Comparison of ENCODE assay signal across 9 cellular contexts in genomic region chr10:21499910-21500577, GRCh38. TPM values are rescaled to one million over a fixed set of nuclear protein-coding genes. Genes with fewer than 3 reads are reported as not detected.
DNase-seq lines count a peak whose midpoint lies in the region; ATAC-seq, FAIRE-seq and TF ChIP-seq lines count a peak whose summit lies in the region.
"Had no signal": no experiment of that assay in that cellular context is flagged by ENCODE, and none has a peak within 500 bp of the region (broad histone marks: within the 10 kb centered on the region; RNA-seq: fewer than 3 reads in every experiment).

No MANE protein-coding gene starts in this region.

- no peak for FAIRE-seq in RCC 7860 (lab: Jason Lieb, UNC)

- intact Hi-C loops in left ventricle myocardium superior (cut with micrococcal nuclease) = loop anchor here (5.0 to 10.0 kb wide), 3 partner anchors 225 to 465 kb away; no protein-coding TSS in a partner anchor

- H3K4me3 ChIP-seq in GM12865 (ENCODE audit: low read depth, low read length) = peak overlapping the region; percentile 31

- no peak for ATAC-seq in left ventricle myocardium superior

- H3K27ac Mint-ChIP-seq in progenitor cell of endocrine pancreas (peak overlapping the region; percentile 10), immature natural killer cell (no peak overlapping the region)

- no peak for DNase-seq in GM12865 (ENCODE audit: low read depth)
- DNase-seq in UCSD-AML1 (lab: John Stamatoyannopoulos, UW; ENCODE audit: unreplicated experiment) = peak; percentile 38
- DNase-seq in left ventricle myocardium superior = peak; percentile 55
- DNase-seq in progenitor cell of endocrine pancreas (ENCODE audit: low spot score, unreplicated experiment) = peak; percentile 48
- DNase-seq in RCC 7860 (ENCODE audit: low spot score) = no peak
- DNase-seq in immature natural killer cell = no peak
- no peak for DNase-seq in NCI-H1105 (lab: John Stamatoyannopoulos, UW)
- no peak for DNase-seq in RKO (ENCODE audit: low spot score)
- DNase-seq: hippocampal formation had no signal

- H3K4me1 Mint-ChIP-seq in progenitor cell of endocrine pancreas (ENCODE audit: low read depth) = peaks cover 34% of the 10 kb centered on the region
- peaks cover 10 to 20% of the 10 kb centered on the region in 2 donors for H3K4me1 Mint-ChIP-seq in immature natural killer cell

- TF ChIP-seq CTCF in GM12865 (IDR thresholded peaks at IDR 0.05; ENCODE audit: insufficient read depth, low read depth, low read length, missing control alignments) (no peak), progenitor cell of endocrine pancreas (IDR thresholded peaks at IDR 0.05; ENCODE audit: unreplicated experiment) (peak; percentile 11)

- H3K36me3 Mint-ChIP-seq in progenitor cell of endocrine pancreas (ENCODE audit: insufficient read depth) = no peaks in the 10 kb centered on the region
- H3K36me3 Mint-ChIP-seq in immature natural killer cell = no peaks in the 10 kb centered on the region

- H3K4me3 Mint-ChIP-seq in progenitor cell of endocrine pancreas (ENCODE audit: low read depth) (peak overlapping the region; percentile 64), immature natural killer cell (no peak overlapping the region)

- H3K9me3 Mint-ChIP-seq in progenitor cell of endocrine pancreas (ENCODE audit: low read depth) (no peaks in the 10 kb centered on the region), immature natural killer cell (peaks cover 0 to 2% (median 0%) of the 10 kb centered on the region in 6 donors)

- H3K27me3 Mint-ChIP-seq in progenitor cell of endocrine pancreas (peaks cover 13% of the 10 kb centered on the region), immature natural killer cell (ENCODE audit: low read depth in 3 of 3) (peaks cover 26 to 37% (median 37%) of the 10 kb centered on the region in 3 donors)

RNA-seq across cellular contexts. Expression of gene SKIDA1, which starts 25.4 kb away (rescaled TPM):
- total RNA-seq in left ventricle myocardium superior (3.6 TPM), progenitor cell of endocrine pancreas (13.6 and 15.3 TPM in 2 replicates)
- not detected for polyA plus RNA-seq in immature natural killer cell

RNA-seq across cellular contexts. Expression of gene MLLT10, which starts 34.0 kb away (rescaled TPM):
- total RNA-seq in left ventricle myocardium superior = 26.1 TPM
- total RNA-seq in progenitor cell of endocrine pancreas = 55.7 and 65.6 TPM in 2 replicates
- polyA plus RNA-seq in immature natural killer cell = 1 to 10 TPM in 2 of 3 donors, under 1 TPM in 1; 0.81 to 5.1 (median 4.8) TPM

Comparison
In these comparisons a context has a peak if more than half of its experiments do, and no peak if none do; other contexts are left out.
1. DNase-seq: peak in UCSD-AML1 (single experiment), left ventricle myocardium superior (single experiment) and progenitor cell of endocrine pancreas (single experiment); none in GM12865 (single experiment), RCC 7860 (single experiment), immature natural killer cell (0 of 3), NCI-H1105 (single experiment) and RKO (single experiment).